Comparison of ENCODE assay signal across 19 cellular contexts in the genomic region with DNA sequence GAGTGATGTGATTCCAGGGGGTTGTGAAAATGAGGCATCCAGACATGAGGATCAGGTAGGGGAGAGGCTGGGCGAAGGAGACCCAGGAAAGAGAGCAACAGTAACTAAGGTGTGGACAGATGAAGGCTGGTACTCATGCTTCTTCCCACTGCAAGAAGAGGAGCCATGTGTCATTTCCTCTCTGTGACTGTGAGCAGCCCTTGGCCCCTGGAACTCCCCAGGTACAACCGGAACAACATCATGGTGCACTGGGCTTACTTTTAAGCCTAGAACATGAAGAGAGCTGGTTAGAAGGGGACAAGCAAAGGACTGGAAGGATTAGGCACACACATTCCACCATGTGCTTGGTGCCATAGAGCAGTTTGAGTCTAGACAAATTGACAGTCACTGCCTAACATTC. TPM values are rescaled to one million over a fixed set of nuclear protein-coding genes. Genes with fewer than 3 reads are reported as not detected.
DNase-seq lines count a peak whose midpoint lies in the region; ATAC-seq and TF ChIP-seq lines count a peak whose summit lies in the region.
"Had no signal": no experiment of that assay in that cellular context is flagged by ENCODE, and none has a peak within 500 bp of the region (broad histone marks: within the 10 kb centered on the region; RNA-seq: fewer than 3 reads in every experiment).

No MANE protein-coding gene starts in this region.

- no peak for TF ChIP-seq POLR2A in vagina (IDR thresholded peaks at IDR 0.05)

- CTCF ChIA-PET in activated CD4-positive, alpha-beta T cell treated with anti-CD3 and anti-CD28 coated beads for 36 hours (lab: Charles Lee) = interaction anchor here (1.0 to 1.9 kb wide), 6 partner anchors 11 to 1671 kb away, joined by 3 to 6 read pairs (median 3); no protein-coding TSS in a partner anchor
- CTCF ChIA-PET in HEK293 (lab: Yijun Ruan, JAX) = interaction anchor here (0.6 to 3.3 kb wide), 2 partner anchors 9 to 1025 kb away, joined by 3 to 22 read pairs; no protein-coding TSS in a partner anchor
- CTCF ChIA-PET in activated CD8-positive, alpha-beta T cell treated with anti-CD3 and anti-CD28 coated beads for 36 hours (lab: Charles Lee) = interaction anchor here (0.8 to 1.5 kb wide), 6 partner anchors 9 to 184 kb away, joined by 3 to 5 read pairs (median 4); no protein-coding TSS in a partner anchor

- POLR2A ChIA-PET in activated CD4-positive, alpha-beta T cell treated with anti-CD3 and anti-CD28 coated beads for 36 hours (lab: Charles Lee) = interaction anchor here (0.9 kb wide), 1 partner anchor 71 kb away, joined by 3 read pairs; no protein-coding TSS in a partner anchor
- POLR2A ChIA-PET in HEK293 (lab: Yijun Ruan, JAX) = interaction anchor here (2.1 kb wide), 1 partner anchor 9 kb away, joined by 8 read pairs; no protein-coding TSS in a partner anchor
- POLR2A ChIA-PET in activated CD8-positive, alpha-beta T cell treated with anti-CD3 and anti-CD28 coated beads for 36 hours (lab: Charles Lee) = interaction anchor here (1.2 kb wide), 1 partner anchor 71 kb away, joined by 4 read pairs; no protein-coding TSS in a partner anchor

- H3K9me3 ChIP-seq in HEK293 (ENCODE audit: control insufficient read depth, insufficient read depth, low read depth, low read length) (no peaks in the 10 kb centered on the region), vagina (no peaks in the 10 kb centered on the region)
- H3K9me3 ChIP-seq: colonic mucosa had no signal

- H3K4me3 Mint-ChIP-seq in activated CD4-positive, alpha-beta T cell treated with anti-CD3 and anti-CD28 coated beads for 36 hours = no peak overlapping the region
- no peak overlapping the region for H3K4me3 Mint-ChIP-seq in activated CD8-positive, alpha-beta T cell treated with anti-CD3 and anti-CD28 coated beads for 36 hours
- no peak overlapping the region for H3K4me3 Mint-ChIP-seq in nephron progenitor cell
- H3K4me3 Mint-ChIP-seq: neural crest cell had no signal

- H3K4me1 ChIP-seq in HEK293 (ENCODE audit: control insufficient read depth, insufficient read depth, low read length) (peaks cover 6% of the 10 kb centered on the region), vagina (peaks cover 15% of the 10 kb centered on the region)
- H3K4me1 ChIP-seq: colonic mucosa had no signal

- peaks cover 55% of the 10 kb centered on the region for H3K4me1 Mint-ChIP-seq in activated CD4-positive, alpha-beta T cell treated with anti-CD3 and anti-CD28 coated beads for 36 hours
- H3K4me1 Mint-ChIP-seq in activated CD8-positive, alpha-beta T cell treated with anti-CD3 and anti-CD28 coated beads for 36 hours (ENCODE audit: low read depth) = peaks cover 50% of the 10 kb centered on the region
- no peaks in the 10 kb centered on the region for H3K4me1 Mint-ChIP-seq in nephron progenitor cell
- H3K4me1 Mint-ChIP-seq: neural crest cell had no signal

- intact Hi-C loops in activated CD4-positive, alpha-beta T cell treated with anti-CD3 and anti-CD28 coated beads for 36 hours (cut with DNase I, micrococcal nuclease) = loop anchor here in 1 of 2 experiments (5.0 kb wide), 1 partner anchor 71 kb away; no protein-coding TSS in a partner anchor
- intact Hi-C loops in activated CD8-positive, alpha-beta T cell treated with anti-CD3 and anti-CD28 coated beads for 36 hours (cut with micrococcal nuclease) = no loop called here
- intact Hi-C loops in vagina (cut with DNase I) = no loop called here

- peak; percentile 10 for DNase-seq in activated CD4-positive, alpha-beta T cell treated with anti-CD3 and anti-CD28 coated beads for 36 hours
- DNase-seq in activated CD4-positive, alpha-beta T cell treated with anti-CD3 and anti-CD28 coated beads for 1 hour = no peak
- DNase-seq in activated CD8-positive, alpha-beta T cell treated with anti-CD3 and anti-CD28 coated beads for 36 hours = peak; percentile 20
- DNase-seq in nephron progenitor cell (no peak), medulla oblongata (ENCODE audit: extremely low spot score) (no peak), vagina (ENCODE audit: extremely low spot score in 2 of 2) (no peak)
- DNase-seq: NCI-H1436 treated with DMSO at 0.1 percent for 48 hours, NCI-H2227 treated with DMSO at 0.1 percent for 48 hours had no signal

- TF ChIP-seq CTCF in HEK293 (tag by site-specific recombination; IDR thresholded peaks at IDR 0.05) = no peak
- no peak for TF ChIP-seq CTCF in activated CD8-positive, alpha-beta T cell treated with anti-CD3 and anti-CD28 coated beads for 36 hours (IDR thresholded peaks at IDR 0.05)
- TF ChIP-seq CTCF in nephron progenitor cell (IDR thresholded peaks at IDR 0.05) = no peak
- no peak for TF ChIP-seq CTCF in vagina (IDR thresholded peaks at IDR 0.05)

- ATAC-seq in activated CD4-positive, alpha-beta T cell treated with anti-CD3 and anti-CD28 coated beads for 36 hours = no peak
- peak; percentile 35 for ATAC-seq in activated CD8-positive, alpha-beta T cell treated with anti-CD3 and anti-CD28 coated beads for 36 hours
- ATAC-seq in GM21717 (IDR thresholded peaks at IDR 0.05; ENCODE audit: unreplicated experiment) = no peak

- H3K27me3 Mint-ChIP-seq in activated CD4-positive, alpha-beta T cell treated with anti-CD3 and anti-CD28 coated beads for 36 hours = no peaks in the 10 kb centered on the region
- H3K27me3 Mint-ChIP-seq in activated CD8-positive, alpha-beta T cell treated with anti-CD3 and anti-CD28 coated beads for 36 hours = no peaks in the 10 kb centered on the region
- peaks cover 8% of the 10 kb centered on the region for H3K27me3 Mint-ChIP-seq in nephron progenitor cell (ENCODE audit: low read depth, poor library complexity)

- no peaks in the 10 kb centered on the region for H3K27me3 ChIP-seq in vagina
- H3K27me3 ChIP-seq: colonic mucosa had no signal

- H3K27ac Mint-ChIP-seq in activated CD4-positive, alpha-beta T cell treated with anti-CD3 and anti-CD28 coated beads for 36 hours = no peak overlapping the region
- H3K27ac Mint-ChIP-seq in activated CD8-positive, alpha-beta T cell treated with anti-CD3 and anti-CD28 coated beads for 36 hours = peak overlapping the region; percentile 12
- peak overlapping the region; percentile 3 for H3K27ac Mint-ChIP-seq in nephron progenitor cell

- peaks cover 3% of the 10 kb centered on the region for H3K36me3 Mint-ChIP-seq in activated CD4-positive, alpha-beta T cell treated with anti-CD3 and anti-CD28 coated beads for 36 hours (ENCODE audit: low read depth)
- H3K36me3 Mint-ChIP-seq in activated CD8-positive, alpha-beta T cell treated with anti-CD3 and anti-CD28 coated beads for 36 hours (ENCODE audit: low read depth) = peaks cover 4% of the 10 kb centered on the region
- H3K36me3 Mint-ChIP-seq in nephron progenitor cell (ENCODE audit: low read depth) = no peaks in the 10 kb centered on the region

- H3K36me3 ChIP-seq in HEK293 (ENCODE audit: control insufficient read depth in 2 of 2, insufficient read depth in 1 of 2, low read length in 2 of 2) (no peaks in the 10 kb centered on the region), vagina (no peaks in the 10 kb centered on the region)
- H3K36me3 ChIP-seq: colonic mucosa, thoracic aorta had no signal

- H3K9me3 Mint-ChIP-seq in activated CD4-positive, alpha-beta T cell treated with anti-CD3 and anti-CD28 coated beads for 36 hours (ENCODE audit: low read depth) = peaks cover 2% of the 10 kb centered on the region
- peaks cover 3% of the 10 kb centered on the region for H3K9me3 Mint-ChIP-seq in activated CD8-positive, alpha-beta T cell treated with anti-CD3 and anti-CD28 coated beads for 36 hours
- H3K9me3 Mint-ChIP-seq in nephron progenitor cell = peaks cover 20% of the 10 kb centered on the region

- H3K27ac ChIP-seq in HEK293 (ENCODE audit: extremely low read depth, low read depth, low read length) (peak overlapping the region; percentile 10; the same call in 1 of the 2 replicates), vagina (no peak overlapping the region)
- H3K27ac ChIP-seq: C4-2B, colonic mucosa, thoracic aorta had no signal

- H3K4me3 ChIP-seq in HEK293 (ENCODE audit: low read depth, low read length) (no peak overlapping the region), vagina (no peak overlapping the region)
- H3K4me3 ChIP-seq: colonic mucosa, smooth muscle cell, thoracic aorta had no signal

TF ChIP-seq in HEK293, 187 proteins besides CTCF, POLR2A, EP300 and RAD21:
- TF ChIP-seq GLI2 (tag by site-specific recombination; IDR thresholded peaks at IDR 0.05; ENCODE audit: borderline replicate concordance, low read depth) (no peak), ZNF223 (tag by site-specific recombination; IDR thresholded peaks at IDR 0.05) (peak; percentile 28; the same call in 1 of the 2 replicates)

RNA-seq across cellular contexts. Expression of gene IL12B, which starts 10.9 kb away (rescaled TPM):
- not detected for total RNA-seq in activated CD4-positive, alpha-beta T cell treated with anti-CD3 and anti-CD28 coated beads for 36 hours
- not detected for total RNA-seq in activated CD8-positive, alpha-beta T cell treated with anti-CD3 and anti-CD28 coated beads for 36 hours
- total RNA-seq in vagina = not detected
- total RNA-seq: colonic mucosa, HT1080, kidney epithelial cell, mesenteric fat pad, neural crest cell, pulmonary artery endothelial cell, smooth muscle cell, thoracic aorta had no signal

Comparison
In these comparisons a context has a peak if more than half of its experiments do, and no peak if none do; other contexts are left out.
1. DNase-seq: peak in activated CD4-positive, alpha-beta T cell treated with anti-CD3 and anti-CD28 coated beads for 36 hours (single experiment) and activated CD8-positive, alpha-beta T cell treated with anti-CD3 and anti-CD28 coated beads for 36 hours (single experiment); none in activated CD4-positive, alpha-beta T cell treated with anti-CD3 and anti-CD28 coated beads for 1 hour (single experiment), nephron progenitor cell (single experiment), medulla oblongata (single experiment) and vagina (0 of 2).